In the genomic region with DNA sequence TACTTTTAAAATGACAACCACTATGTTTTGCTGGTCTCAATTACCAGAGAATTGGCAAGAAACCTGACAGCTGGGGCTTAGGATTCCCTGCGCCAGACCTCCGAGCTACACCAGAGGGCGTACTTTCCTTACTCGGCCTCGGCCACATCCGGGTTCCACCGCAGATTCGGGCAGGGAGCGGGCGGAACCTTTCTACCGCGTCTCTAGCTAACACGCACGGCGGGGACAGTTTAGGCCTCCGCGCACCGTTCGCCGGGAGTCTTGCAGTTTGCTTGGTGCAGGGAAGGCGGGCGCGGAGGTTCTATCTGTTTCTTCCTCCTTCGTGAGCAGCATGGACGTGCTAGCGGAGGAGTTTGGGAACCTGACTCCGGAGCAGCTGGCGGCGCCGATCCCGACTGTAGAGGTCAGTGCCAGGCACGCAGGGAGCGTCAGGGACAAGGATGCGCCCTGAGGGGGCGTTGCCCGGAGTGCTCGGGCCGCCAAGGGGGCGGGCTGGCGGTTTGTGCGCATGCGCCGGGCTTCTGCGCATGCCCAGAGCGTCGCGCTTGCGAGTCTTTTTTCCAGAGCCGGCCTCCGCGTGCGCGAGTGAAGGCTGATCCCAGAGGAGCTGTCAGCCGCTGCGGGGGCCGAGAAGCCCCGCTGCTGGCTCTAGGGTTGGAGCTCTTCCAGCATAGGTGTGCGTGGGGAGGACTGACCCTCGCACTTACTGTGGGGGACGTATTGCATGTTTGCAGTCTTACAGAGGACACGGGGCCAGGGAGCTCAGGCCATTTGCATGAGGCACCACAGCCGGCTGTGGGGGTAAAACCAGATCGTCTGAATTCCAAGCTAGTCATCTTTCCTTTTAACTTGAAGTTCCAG, we compare ENCODE assay signal across 8 cellular contexts. TPM values are rescaled to one million over a fixed set of nuclear protein-coding genes. Genes with fewer than 3 reads are reported as not detected.
DNase-seq lines count a peak whose midpoint lies in the region; TF ChIP-seq lines count a peak whose summit lies in the region.

POLR3B (plus strand) TSS at position 200 of the 861 bp plus-strand sequence; CDS start at position 332, 132 bp downstream.

- WGBS in testis, 2 donors: 0 to 1% methylated on average over 17 to 63 of the region's 63 CpGs

- peaks cover 17% of the 10 kb centered on the region for H3K4me1 Mint-ChIP-seq in HFFc6 (ENCODE audit: low read depth)
- H3K4me1 Mint-ChIP-seq in activated naive CD4-positive, alpha-beta T cell treated with anti-CD3 and anti-CD28 coated beads, Interleukin-2, amount 50 U/mL, for 24 hours: peaks cover 15% of the 10 kb centered on the region

- H3K4me3 ChIP-seq in GM08714 (ENCODE audit: low read length) (peak within 1 kb of the TSS; percentile 94), testis (peak within 1 kb of the TSS; percentile 82 to 94)

- H3K9me3 ChIP-seq in testis: no peaks in the 10 kb centered on the region

- no peaks in the 10 kb centered on the region for H3K36me3 ChIP-seq in testis (ENCODE audit: low read depth, missing control alignments)

- H3K27ac ChIP-seq in testis: peak within 1 kb of the TSS; percentile 92 to 93

- intact Hi-C loops in testis (cut with DNase I; ENCODE audit: low total_unique reads): no loop called here

- peaks cover 15% of the 10 kb centered on the region for H3K4me1 ChIP-seq in testis

- no peak for TF ChIP-seq POLR2A in testis (IDR thresholded peaks at IDR 0.05)

- peak within 1 kb of the TSS; percentile 93 for H3K4me3 Mint-ChIP-seq in HFFc6
- H3K4me3 Mint-ChIP-seq in activated naive CD4-positive, alpha-beta T cell treated with anti-CD3 and anti-CD28 coated beads, Interleukin-2, amount 50 U/mL, for 24 hours: peak within 1 kb of the TSS; percentile 97

- no peaks in the 10 kb centered on the region for H3K27me3 ChIP-seq in testis

- TF ChIP-seq CTCF in HFFc6 (IDR thresholded peaks at IDR 0.05) (peak; percentile 91), testis (IDR thresholded peaks at IDR 0.05) (peak; percentile 84 to 92 (median 90))

- H3K36me3 Mint-ChIP-seq in HFFc6 (ENCODE audit: low read depth): peaks cover 6% of the 10 kb centered on the region; the same call in 1 of the 2 replicates
- peaks cover 4% of the 10 kb centered on the region for H3K36me3 Mint-ChIP-seq in activated naive CD4-positive, alpha-beta T cell treated with anti-CD3 and anti-CD28 coated beads, Interleukin-2, amount 50 U/mL, for 24 hours

- peak; percentile 95 for DNase-seq in HFFc6
- peak; percentile 96 for DNase-seq in NAMALWA (ENCODE audit: low spot score)
- DNase-seq in SK-N-DZ (ENCODE audit: low spot score): peak; percentile 96
- DNase-seq in globus pallidus (ENCODE audit: low spot score): peak; percentile 95
- peak; percentile 95 for DNase-seq in occipital lobe (lab: John Stamatoyannopoulos, UW)
- DNase-seq in testis: peak; percentile 98

- no peaks in the 10 kb centered on the region for H3K9me3 Mint-ChIP-seq in HFFc6
- no peaks in the 10 kb centered on the region for H3K9me3 Mint-ChIP-seq in activated naive CD4-positive, alpha-beta T cell treated with anti-CD3 and anti-CD28 coated beads, Interleukin-2, amount 50 U/mL, for 24 hours

- H3K27me3 Mint-ChIP-seq in HFFc6 (ENCODE audit: insufficient read depth): no peaks in the 10 kb centered on the region; the same call in 1 of the 2 replicates
- no peaks in the 10 kb centered on the region for H3K27me3 Mint-ChIP-seq in activated naive CD4-positive, alpha-beta T cell treated with anti-CD3 and anti-CD28 coated beads, Interleukin-2, amount 50 U/mL, for 24 hours

- H3K27ac Mint-ChIP-seq in HFFc6: peak within 1 kb of the TSS; percentile 96
- H3K27ac Mint-ChIP-seq in activated naive CD4-positive, alpha-beta T cell treated with anti-CD3 and anti-CD28 coated beads, Interleukin-2, amount 50 U/mL, for 24 hours: peak within 1 kb of the TSS; percentile 95

RNA-seq across cellular contexts. Expression of gene POLR3B, which starts in this region (rescaled TPM):
- 10 to 100 TPM; 16.4 to 18.8 (median 17.3) TPM for total RNA-seq in HFFc6 (2021; fragmentation: NEBNext Ultra II Directional; extraction: Animal tissue kit (Norgen Biotek cat#: 25700))
- polyA plus RNA-seq in SK-N-DZ (2014; cell fraction: cytosol; rRNA removed): 5.3 and 6.1 TPM in 2 replicates
- polyA plus RNA-seq in SK-N-DZ (2014; cell fraction: nucleus; rRNA removed): 3.5 and 4.7 TPM in 2 replicates
- 12.6 TPM for total RNA-seq in occipital lobe
- 10 to 100 TPM; 13.0 to 15.3 TPM for total RNA-seq in testis
- polyA plus RNA-seq in testis (ENCODE audit: insufficient read depth, low read depth, low replicate concordance): 9.1 TPM

Comparison
In these comparisons a context has a peak if more than half of its experiments do, and no peak if none do; other contexts are left out.
1. Peak in every context shown above with its lines: DNase-seq, H3K4me3 ChIP-seq and H3K27ac ChIP-seq.